Comparison of ENCODE assay signal across 7 cellular contexts in genomic region chr4:47031713-47032404, GRCh38.
DNase-seq lines count a peak whose midpoint lies in the region; ATAC-seq and TF ChIP-seq lines count a peak whose summit lies in the region.

No MANE protein-coding gene starts in this region.

- H3K36me3 ChIP-seq in muscle layer of duodenum (ENCODE audit: control insufficient read depth in 1 of 2, insufficient read depth in 2 of 2, low read length in 2 of 2): no peaks in the 10 kb centered on the region

- no peaks in the 10 kb centered on the region for H3K9me3 Mint-ChIP-seq in effector memory CD8-positive, alpha-beta T cell

- peak overlapping the region; percentile 66 to 87 for H3K4me3 ChIP-seq in muscle layer of duodenum (ENCODE audit: low read depth in 1 of 2, low read length in 2 of 2)

- TF ChIP-seq CTCF in GM20000 (IDR thresholded peaks at IDR 0.05; ENCODE audit: extremely low read depth, missing control alignments): no peak

- H3K36me3 Mint-ChIP-seq in effector memory CD8-positive, alpha-beta T cell (ENCODE audit: insufficient read depth): peaks cover 10% of the 10 kb centered on the region

- H3K9me3 ChIP-seq in muscle layer of duodenum (ENCODE audit: control insufficient read depth in 1 of 2, low read length in 2 of 2): no peaks in the 10 kb centered on the region

- peaks cover 4 to 13% of the 10 kb centered on the region in 2 donors for H3K4me1 ChIP-seq in muscle layer of duodenum (ENCODE audit: control insufficient read depth in 1 of 2, insufficient read depth in 2 of 2, low read length in 2 of 2)

- peak; percentile 48 for ATAC-seq in effector memory CD8-positive, alpha-beta T cell (replicated peaks)

- no peak overlapping the region for H3K27ac Mint-ChIP-seq in effector memory CD8-positive, alpha-beta T cell

- no peak overlapping the region for H3K27ac ChIP-seq in muscle layer of duodenum (ENCODE audit: low read length)

- peaks cover 13% of the 10 kb centered on the region for H3K27me3 ChIP-seq in muscle layer of duodenum (ENCODE audit: low read depth, low read length)

- DNase-seq in GM20000 (ENCODE audit: low spot score) (peak; percentile 14), NCI-H82 (lab: John Stamatoyannopoulos, UW) (peak; percentile 47), medulla oblongata (ENCODE audit: extremely low spot score) (no peak), NCI-H2196 treated with DMSO at 0.1 percent for 48 hours (lab: John Stamatoyannopoulos, UW; ENCODE audit: unreplicated experiment) (no peak), retina (no peak)
- DNase-seq in effector memory CD8-positive, alpha-beta T cell: no peak

- H3K27me3 Mint-ChIP-seq in effector memory CD8-positive, alpha-beta T cell: peaks cover 43 to 56% of the 10 kb centered on the region in 2 donors

- peak overlapping the region; percentile 58 to 84 for H3K4me3 Mint-ChIP-seq in effector memory CD8-positive, alpha-beta T cell

- H3K4me1 Mint-ChIP-seq in effector memory CD8-positive, alpha-beta T cell (ENCODE audit: low read depth in 2 of 2): peaks cover 20% of the 10 kb centered on the region in 2 donors

Comparison
In these comparisons a context has a peak if more than half of its experiments do, and no peak if none do; other contexts are left out.
1. DNase-seq: peak in GM20000 (single experiment) and NCI-H82 (single experiment); none in effector memory CD8-positive, alpha-beta T cell (0 of 3), medulla oblongata (single experiment), NCI-H2196 treated with DMSO at 0.1 percent for 48 hours (single experiment) and retina (single experiment).